ENCODE assay signal across 8 cellular contexts in the genomic region with DNA sequence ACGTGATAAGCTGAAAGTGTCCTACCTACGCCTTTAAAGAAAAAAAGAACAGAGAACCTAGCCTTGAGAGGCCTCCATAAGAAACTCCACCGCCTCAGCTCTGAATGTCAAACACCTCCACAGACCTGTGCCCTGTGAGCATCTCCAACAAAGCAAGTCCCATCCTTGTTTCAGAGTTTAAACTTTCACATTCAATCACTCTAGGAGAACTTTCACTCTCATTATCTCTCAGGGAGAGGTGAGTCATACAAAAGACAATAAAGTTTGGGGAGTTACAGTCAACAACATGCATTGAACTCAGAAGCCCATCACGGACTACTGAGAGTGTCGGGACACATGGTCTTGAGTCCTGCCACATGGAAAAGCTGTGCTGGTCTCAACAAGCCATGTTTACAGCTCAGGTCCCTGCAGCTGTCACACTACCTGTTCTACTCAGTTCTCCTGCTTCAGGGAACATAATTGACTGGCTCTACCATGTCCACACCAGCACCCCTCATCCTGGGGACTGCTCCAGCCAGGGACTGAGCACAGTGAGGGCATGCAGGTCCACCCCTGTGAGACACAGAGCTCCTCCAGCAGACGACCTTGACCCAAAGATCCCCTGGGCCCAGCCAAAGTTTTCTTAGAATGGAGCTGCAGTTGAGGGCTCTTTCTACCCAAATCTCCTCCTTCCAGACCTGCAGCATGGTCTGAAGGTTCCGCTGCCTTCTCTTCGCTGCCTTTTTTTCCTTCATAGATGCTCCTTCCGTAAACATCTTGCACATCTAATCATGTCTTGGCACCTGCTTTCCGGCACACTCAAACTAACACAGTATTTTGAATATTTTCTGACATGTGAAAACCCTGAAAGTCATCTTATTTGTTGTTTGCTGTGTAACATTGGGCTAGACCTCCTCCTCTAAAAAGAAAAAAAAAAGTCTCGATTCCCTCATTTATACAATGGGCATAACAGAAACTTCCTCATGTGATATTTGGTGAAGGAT.
DNase-seq lines count a peak whose midpoint lies in the region; ATAC-seq and TF ChIP-seq lines count a peak whose summit lies in the region.

No MANE protein-coding gene starts in this region.

- no peaks in the 10 kb centered on the region for H3K27me3 Mint-ChIP-seq in CD4-positive, alpha-beta T cell
- no peaks in the 10 kb centered on the region for H3K27me3 Mint-ChIP-seq in naive B cell

- POLR2A ChIA-PET in CD4-positive, alpha-beta T cell (lab: Charles Lee), result interaction anchor here (0.8 to 23.3 kb wide), 24 partner anchors 11 to 253 kb away, joined by 3 to 476 read pairs (median 7); a partner anchor contains a TSS

- H3K4me1 ChIP-seq in gastrocnemius medialis, result peaks cover 51 to 53% of the 10 kb centered on the region in 2 donors

- H3K4me3 Mint-ChIP-seq in CD4-positive, alpha-beta T cell, result peak overlapping the region; percentile 64
- H3K4me3 Mint-ChIP-seq in naive B cell, result peak overlapping the region; percentile 62 to 93 (median 81)

- peak overlapping the region; percentile 99 for H3K27ac Mint-ChIP-seq in CD4-positive, alpha-beta T cell
- peak overlapping the region; percentile 83 to 97 (median 94) for H3K27ac Mint-ChIP-seq in naive B cell

- no peaks in the 10 kb centered on the region for H3K9me3 ChIP-seq in CD4-positive, alpha-beta T cell (ENCODE audit: control insufficient read depth, low read length)
- H3K9me3 ChIP-seq in gastrocnemius medialis, result no peaks in the 10 kb centered on the region

- peaks cover 0 to 5% of the 10 kb centered on the region in 2 donors for H3K36me3 ChIP-seq in gastrocnemius medialis

- H3K27ac ChIP-seq in CD4-positive, alpha-beta T cell (ENCODE audit: low read depth, low read length), result peak overlapping the region; percentile 94
- H3K27ac ChIP-seq in gastrocnemius medialis, result peak overlapping the region in 2 of 4 donors; percentile 3 to 10

- H3K27me3 ChIP-seq in CD4-positive, alpha-beta T cell (ENCODE audit: control insufficient read depth, insufficient read depth, low read length), result no peaks in the 10 kb centered on the region
- H3K27me3 ChIP-seq in gastrocnemius medialis, result no peaks in the 10 kb centered on the region

- CTCF ChIA-PET in CD4-positive, alpha-beta T cell (lab: Charles Lee), result interaction anchor here (0.8 to 4.1 kb wide), 8 partner anchors 19 to 182 kb away, joined by 3 to 26 read pairs (median 3); no protein-coding TSS in a partner anchor

- peak; percentile 19 for ATAC-seq in CD4-positive, alpha-beta T cell (ENCODE audit: poor library complexity)
- ATAC-seq in GM19452 (IDR thresholded peaks at IDR 0.05; ENCODE audit: unreplicated experiment) (peak; percentile 47), HG03460 (IDR thresholded peaks at IDR 0.05; ENCODE audit: unreplicated experiment) (peak; percentile 40), naive B cell (ENCODE audit: low read depth in 2 of 2) (peak; percentile 1 to 3), gastrocnemius medialis (no peak)

- H3K4me3 ChIP-seq in gastrocnemius medialis, result no peak overlapping the region

- no peak for TF ChIP-seq POLR2A in gastrocnemius medialis (IDR thresholded peaks at IDR 0.05)

- intact Hi-C loops in CD4-positive, alpha-beta T cell (cut with DNase I, micrococcal nuclease), result loop anchor here in 1 of 2 experiments (1.0 to 10.0 kb wide), 5 partner anchors 9 to 438 kb away; no protein-coding TSS in a partner anchor
- intact Hi-C loops in gastrocnemius medialis (cut with DNase I; ENCODE audit: low total_unique reads), result no loop called here

- in situ Hi-C loops in gastrocnemius medialis (cut with MboI; ENCODE audit: low sequenced_read_pairs in 4 of 4), result no loop called here

- DNase-seq in CD4-positive, alpha-beta T cell, result peak in 2 of 10 experiments; percentile 41 to 45
- DNase-seq in activated naive CD4-positive, alpha-beta T cell treated with Interleukin-2 at 50 U/mL for 16 hours, result peak; percentile 74
- no peak for DNase-seq in naive B cell
- DNase-seq in iPS-NIHi7 (ENCODE audit: extremely low spot score), result no peak
- no peak for DNase-seq in gastrocnemius medialis
- DNase-seq in NCI-H1092 (lab: John Stamatoyannopoulos, UW), result no peak

- H3K4me1 Mint-ChIP-seq in CD4-positive, alpha-beta T cell (ENCODE audit: low read depth), result peaks cover 99% of the 10 kb centered on the region
- H3K4me1 Mint-ChIP-seq in naive B cell, result peaks cover 92 to 100% (median 97%) of the 10 kb centered on the region in 3 donors

- TF ChIP-seq CTCF in CD4-positive, alpha-beta T cell (IDR thresholded peaks at IDR 0.05), result no peak
- no peak for TF ChIP-seq CTCF in gastrocnemius medialis (IDR thresholded peaks at IDR 0.05 in 4 of 5, conservative IDR thresholded peaks at IDR 0.05 in 1 of 5)

- H3K9me3 Mint-ChIP-seq in CD4-positive, alpha-beta T cell, result no peaks in the 10 kb centered on the region
- peaks cover 0 to 4% (median 0%) of the 10 kb centered on the region in 7 donors for H3K9me3 Mint-ChIP-seq in naive B cell

- H3K36me3 Mint-ChIP-seq in CD4-positive, alpha-beta T cell (ENCODE audit: low read depth), result peaks cover 100% of the 10 kb centered on the region
- H3K36me3 Mint-ChIP-seq in naive B cell, result peaks cover 68 to 73% of the 10 kb centered on the region in 2 donors

Comparison
In these comparisons a context has a peak if more than half of its experiments do, and no peak if none do; other contexts are left out.
1. ATAC-seq: peak in CD4-positive, alpha-beta T cell (single experiment), GM19452 (single experiment), HG03460 (single experiment) and naive B cell (2 of 2); none in gastrocnemius medialis (0 of 2).